34 cellular contexts compared by ENCODE assay signal in genomic region chr1:204421441-204421840, GRCh38.
"Had no signal": no experiment of that assay in that cellular context is flagged by ENCODE, and none has a peak within 500 bp of the region (broad histone marks: within the 10 kb centered on the region; RNA-seq: fewer than 3 reads in every experiment).

No MANE protein-coding gene starts in this region.

- FAIRE-seq: TTC549 had no signal

- H3K9me3 Mint-ChIP-seq: activated CD4-positive, alpha-beta T cell treated with anti-CD3 and anti-CD28 coated beads, Interleukin-2, amount 10 ng/mL, durations not matched to agents 24 days and 14 days; activated CD8-positive, alpha-beta T cell treated with anti-CD3 and anti-CD28 coated beads for 36 hours; activated naive CD4-positive, alpha-beta T cell treated with anti-CD3 and anti-CD28 coated beads, Interleukin-2, amount 50 U/mL, for 24 hours; activated naive CD8-positive, alpha-beta T cell treated with anti-CD3 and anti-CD28 coated beads, Interleukin-2, amount 10 ng/mL, durations not matched to agents 7 days and 5 days; activated T-cell treated with anti-CD3 and anti-CD28 coated beads, Interleukin-2, amount 50 U/mL, for 72 hours; activated T-helper 17 cell treated with anti-CD3 and anti-CD28 coated beads, Interleukin-2, amount 50 U/mL, for 72 hours; central memory CD8-positive, alpha-beta T cell; T-helper 1 cell treated with Interleukin-12 subunit alpha and Interleukin-12 subunit beta and Interleukin-4 antibody, amounts not matched to agents 30 μg/mL and 1 μg/mL, for 36 hours; T-helper 2 cell treated with Interferon-gamma antibody and Interleukin-4, amounts not matched to agents 5 μg/mL and 100 μg/mL, for 36 hours had no signal

- H3K27me3 ChIP-seq: ascending aorta, cardiac muscle cell, SJCRH30 had no signal

- H3K27ac Mint-ChIP-seq: activated CD4-positive, alpha-beta T cell treated with anti-CD3 and anti-CD28 coated beads, Interleukin-2, amount 10 ng/mL, durations not matched to agents 24 days and 14 days; activated CD8-positive, alpha-beta T cell treated with anti-CD3 and anti-CD28 coated beads for 36 hours; activated naive CD4-positive, alpha-beta T cell treated with anti-CD3 and anti-CD28 coated beads, Interleukin-2, amount 50 U/mL, for 24 hours; activated naive CD8-positive, alpha-beta T cell treated with anti-CD3 and anti-CD28 coated beads, Interleukin-2, amount 10 ng/mL, durations not matched to agents 7 days and 5 days; activated T-helper 17 cell treated with anti-CD3 and anti-CD28 coated beads, Interleukin-2, amount 50 U/mL, for 72 hours; T-helper 1 cell treated with Interleukin-12 subunit alpha and Interleukin-12 subunit beta and Interleukin-4 antibody, amounts not matched to agents 30 μg/mL and 1 μg/mL, for 36 hours; T-helper 2 cell treated with Interferon-gamma antibody and Interleukin-4, amounts not matched to agents 5 μg/mL and 100 μg/mL, for 36 hours had no signal

- H3K27me3 Mint-ChIP-seq: activated CD4-positive, alpha-beta T cell treated with anti-CD3 and anti-CD28 coated beads, Interleukin-2, amount 10 ng/mL, durations not matched to agents 24 days and 14 days; activated CD8-positive, alpha-beta T cell treated with anti-CD3 and anti-CD28 coated beads for 36 hours; activated naive CD4-positive, alpha-beta T cell treated with anti-CD3 and anti-CD28 coated beads, Interleukin-2, amount 50 U/mL, for 24 hours; activated naive CD8-positive, alpha-beta T cell treated with anti-CD3 and anti-CD28 coated beads, Interleukin-2, amount 10 ng/mL, durations not matched to agents 7 days and 5 days; activated T-helper 17 cell treated with anti-CD3 and anti-CD28 coated beads, Interleukin-2, amount 50 U/mL, for 72 hours; central memory CD8-positive, alpha-beta T cell had no signal

- H3K4me3 Mint-ChIP-seq: activated CD4-positive, alpha-beta T cell treated with anti-CD3 and anti-CD28 coated beads, Interleukin-2, amount 10 ng/mL, durations not matched to agents 24 days and 14 days; activated CD8-positive, alpha-beta T cell treated with anti-CD3 and anti-CD28 coated beads for 36 hours; activated naive CD4-positive, alpha-beta T cell treated with anti-CD3 and anti-CD28 coated beads, Interleukin-2, amount 50 U/mL, for 24 hours; activated naive CD8-positive, alpha-beta T cell treated with anti-CD3 and anti-CD28 coated beads, Interleukin-2, amount 10 ng/mL, durations not matched to agents 7 days and 5 days; activated T-cell treated with anti-CD3 and anti-CD28 coated beads, Interleukin-2, amount 50 U/mL, for 72 hours; activated T-helper 17 cell treated with anti-CD3 and anti-CD28 coated beads, Interleukin-2, amount 50 U/mL, for 72 hours; central memory CD8-positive, alpha-beta T cell; T-helper 1 cell treated with Interleukin-12 subunit alpha and Interleukin-12 subunit beta and Interleukin-4 antibody, amounts not matched to agents 30 μg/mL and 1 μg/mL, for 36 hours; T-helper 2 cell treated with Interferon-gamma antibody and Interleukin-4, amounts not matched to agents 5 μg/mL and 100 μg/mL, for 36 hours had no signal

- ATAC-seq: activated CD8-positive, alpha-beta T cell treated with anti-CD3 and anti-CD28 coated beads for 36 hours; activated T-cell treated with anti-CD3 and anti-CD28 coated beads, Interleukin-2, amount 50 U/mL, for 72 hours; activated T-helper 17 cell treated with anti-CD3 and anti-CD28 coated beads, Interleukin-2, amount 50 U/mL, for 72 hours; Panc1 had no signal

- H3K27ac ChIP-seq: cardiac muscle cell, KMS-11, SJCRH30, SK-N-MC had no signal

- H3K4me3 ChIP-seq: ascending aorta, cardiac muscle cell, SJCRH30, SK-N-MC had no signal

- DNase-seq: activated CD4-positive, alpha-beta T cell treated with anti-CD3 and anti-CD28 coated beads, Interleukin-2, amount 10 ng/mL, durations not matched to agents 24 days and 14 days; activated CD4-positive, alpha-beta T cell treated with anti-CD3 and anti-CD28 coated beads, Interleukin-2, amount 50 U/mL, for 4 hours; activated CD8-positive, alpha-beta T cell treated with anti-CD3 and anti-CD28 coated beads for 36 hours; activated gamma-delta T cell; activated naive CD4-positive, alpha-beta T cell treated with Interleukin-2 at 50 U/mL for 16 hours; activated naive CD8-positive, alpha-beta T cell treated with anti-CD3 and anti-CD28 coated beads, Interleukin-2, amount 10 ng/mL, durations not matched to agents 7 days and 5 days; activated T-cell treated with anti-CD3 and anti-CD28 coated beads, Interleukin-2, amount 50 U/mL, for 1 hour; activated T-cell treated with anti-CD3 and anti-CD28 coated beads, Interleukin-2, amount 50 U/mL, for 72 hours; amygdala; MM.1S; MV-4-11; NCI-H1092; NCI-H1436 treated with DMSO at 0.1 percent for 48 hours; NCI-H187; NCI-H2029 treated with DMSO at 0.1 percent for 48 hours; NCI-H2107; NCI-H2171; NCI-H2227 treated with DMSO at 0.1 percent for 48 hours; NCI-H446; NCI-H524; NCI-H69; SHP77; SJCRH30 had no signal

- H3K9me3 ChIP-seq: ascending aorta, SJCRH30 had no signal

- H3K36me3 ChIP-seq: SJCRH30 had no signal

- H3K4me2 ChIP-seq: KMS-11 had no signal

- H3K9ac ChIP-seq: KMS-11 had no signal
